In the genomic region with DNA sequence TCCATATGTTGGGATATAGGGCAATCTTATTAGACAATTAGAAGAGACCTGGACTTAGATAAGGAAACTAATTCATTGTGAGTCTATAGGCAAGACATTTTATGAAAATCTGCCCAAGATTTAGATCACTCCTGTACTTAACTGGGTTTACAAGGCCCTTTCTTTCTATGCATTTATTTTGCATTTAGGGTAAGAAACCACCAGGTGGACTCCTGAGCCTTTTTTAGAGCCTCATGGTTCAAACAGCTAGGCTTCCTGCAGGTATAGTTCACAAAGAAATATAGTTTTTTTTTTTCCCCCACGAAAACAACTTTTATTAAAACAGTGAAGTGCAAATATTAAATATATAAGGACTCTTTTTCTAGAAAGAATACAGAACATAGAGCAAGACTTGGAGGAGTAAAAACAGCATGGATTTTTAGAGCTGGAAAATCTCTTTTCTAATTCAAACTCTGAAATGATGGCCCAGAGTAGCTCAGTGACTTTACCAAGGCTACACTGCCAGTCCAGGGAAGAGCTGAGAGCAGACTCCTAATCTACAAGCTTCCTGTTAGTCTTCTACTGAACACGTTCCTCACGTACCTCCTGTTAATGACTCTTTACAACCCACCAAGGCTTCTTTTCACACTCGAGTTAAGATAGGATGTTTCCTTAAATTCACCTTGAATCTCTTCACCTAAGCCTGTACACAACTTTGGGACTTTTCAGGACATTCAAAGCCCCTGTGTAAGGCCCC, we compare ENCODE assay signal across 17 cellular contexts.
A peak's percentile ranks its signal among the peaks of the same experiment; 100 is the strongest.
DNase-seq lines count a peak whose midpoint lies in the region; ATAC-seq, FAIRE-seq and TF ChIP-seq lines count a peak whose summit lies in the region.
"Had no signal": no experiment of that assay in that cellular context is flagged by ENCODE, and none has a peak within 500 bp of the region (broad histone marks: within the 10 kb centered on the region; RNA-seq: fewer than 3 reads in every experiment).

No MANE protein-coding gene starts in this region.

- no peak for TF ChIP-seq POLR2A in GM12892 (IDR thresholded peaks at IDR 0.05; ENCODE audit: low read depth, low read length)

- H3K27ac ChIP-seq in foreskin keratinocyte, result no peak overlapping the region

- DNase-seq in DMS53 (lab: John Stamatoyannopoulos, UW), result peak; percentile 79
- peak; percentile 83 for DNase-seq in NCI-H774 (lab: John Stamatoyannopoulos, UW)
- DNase-seq in foreskin keratinocyte, result no peak
- DNase-seq in NK-92 (lab: John Stamatoyannopoulos, UW; ENCODE audit: unreplicated experiment), result no peak
- DNase-seq in GM12892 (ENCODE audit: insufficient read length), result no peak
- no peak for DNase-seq in AML-193 (lab: John Stamatoyannopoulos, UW)
- DNase-seq: activated CD4-positive, alpha-beta T cell treated with anti-CD3 and anti-CD28 coated beads, Interleukin-2, amount 50 U/mL, for 48 hours; activated T-cell treated with anti-CD3 and anti-CD28 coated beads, Interleukin-2, amount 50 U/mL, for 4 hours; erythroblast; GOT3; NCI-H2029 treated with DMSO at 0.1 percent for 48 hours; NCI-H526 treated with DMSO at 0.1 percent for 48 hours; posterior cingulate gyrus; stimulated activated CD4-positive, alpha-beta T cell treated with anti-CD3 and anti-CD28 coated beads, Interleukin-4, amount 100 ng/mL, for 1 hour; T-helper 1 cell had no signal

- H3K4me1 ChIP-seq in foreskin keratinocyte, result peaks cover 24% of the 10 kb centered on the region

- H3K27me3 ChIP-seq in foreskin keratinocyte, result no peaks in the 10 kb centered on the region

- ATAC-seq in GM18868 (IDR thresholded peaks at IDR 0.05; ENCODE audit: unreplicated experiment) (peak; percentile 46), foreskin keratinocyte (no peak), HG03097 (IDR thresholded peaks at IDR 0.05; ENCODE audit: low FRiP score, unreplicated experiment) (no peak)
- ATAC-seq: activated T-cell treated with anti-CD3 and anti-CD28 coated beads, Interleukin-2, amount 50 U/mL, for 4 hours had no signal

- TF ChIP-seq CTCF in foreskin keratinocyte (conservative IDR thresholded peaks at IDR 0.05), result peak; percentile 52

- no peak for FAIRE-seq in GM12892 (lab: Jason Lieb, UNC)

Comparison
In these comparisons a context has a peak if more than half of its experiments do, and no peak if none do; other contexts are left out.
1. DNase-seq: peak in DMS53 (single experiment) and NCI-H774 (single experiment); none in foreskin keratinocyte (0 of 2), NK-92 (single experiment), GM12892 (single experiment) and AML-193 (0 of 2).